In genomic region chr7:151729521-151729921, GRCh38 we compare ENCODE assay signal across 13 cellular contexts.
DNase-seq lines count a peak whose midpoint lies in the region; ATAC-seq and TF ChIP-seq lines count a peak whose summit lies in the region.
"Had no signal": no experiment of that assay in that cellular context is flagged by ENCODE, and none has a peak within 500 bp of the region (broad histone marks: within the 10 kb centered on the region; RNA-seq: fewer than 3 reads in every experiment).

No MANE protein-coding gene starts in this region.

- H4K91ac ChIP-seq in IMR-90 (ENCODE audit: insufficient read depth, low read depth, low read length) = no peak overlapping the region; the same call in 1 of the 2 replicates
- H4K91ac ChIP-seq in trophoblast cell (ENCODE audit: low read depth, low read length) = no peak overlapping the region

- H3K27me3 ChIP-seq in heart left ventricle (no peaks in the 10 kb centered on the region), IMR-90 (ENCODE audit: control insufficient read depth, insufficient read depth, low read length) (no peaks in the 10 kb centered on the region), right cardiac atrium (ENCODE audit: control insufficient read depth, insufficient read depth) (no peaks in the 10 kb centered on the region), trophoblast cell (ENCODE audit: insufficient read depth, low read length) (no peaks in the 10 kb centered on the region)

- no peak overlapping the region for H3K18ac ChIP-seq in IMR-90 (ENCODE audit: low read depth, low read length)
- H3K18ac ChIP-seq in trophoblast cell (ENCODE audit: low read length) = no peak overlapping the region

- peaks cover 17% of the 10 kb centered on the region for H3K9me1 ChIP-seq in IMR-90 (ENCODE audit: insufficient read depth, low read length)

- CTCF ChIA-PET in IMR-90 (lab: Yijun Ruan, JAX) = no interaction called here

- WGBS in heart left ventricle, 4 donors = 62 to 80% (median 78%) methylated on average over 14 to 15 of the region's 15 CpGs
- WGBS in IMR-90 (ENCODE audit: extremely low coverage in 2 of 2, insufficient read length in 1 of 2), 2 experiments = 90% methylated on average over 5 of the region's 15 CpGs; no CpG with 5 or more reads in 1 of the 2 experiments
- WGBS in right cardiac atrium = 67% methylated on average over 15 of the region's 15 CpGs
- no CpG with 5 or more reads among the region's 15 CpGs for WGBS in trophoblast cell (ENCODE audit: extremely low coverage, insufficient coverage, insufficient read length)

- H2BK120ac ChIP-seq in IMR-90 (ENCODE audit: low read depth, low read length) (peak overlapping the region; percentile 66), trophoblast cell (ENCODE audit: insufficient read depth, low read length, poor library complexity) (no peak overlapping the region)

- peak overlapping the region; percentile 25 for H2AFZ ChIP-seq in IMR-90 (replicated peaks; ENCODE audit: low read length, poor library complexity)
- H2AFZ ChIP-seq in trophoblast cell (ENCODE audit: insufficient read depth, low read length, poor library complexity) = no peak overlapping the region

- peak overlapping the region; percentile 70 for H2BK12ac ChIP-seq in trophoblast cell (ENCODE audit: low read length)

- H3K79me1 ChIP-seq in IMR-90 (ENCODE audit: low read depth in 1 of 2, low read length in 2 of 2) (peaks cover 0 to 20% of the 10 kb centered on the region in 2 experiments; a peak in 1 of 4 replicates), trophoblast cell (ENCODE audit: low read length) (peaks cover 15% of the 10 kb centered on the region)

- ATAC-seq in heart left ventricle (no peak), IMR-90 (ENCODE audit: low read depth) (no peak), right cardiac atrium (no peak)
- ATAC-seq: HCT116 had no signal

- peaks cover 0 to 67% (median 29%) of the 10 kb centered on the region in 12 donors for H3K4me1 ChIP-seq in heart left ventricle
- peaks cover 15% of the 10 kb centered on the region for H3K4me1 ChIP-seq in IMR-90 (ENCODE audit: control insufficient read depth, insufficient read depth, low read length)
- H3K4me1 ChIP-seq in right cardiac atrium (ENCODE audit: control insufficient read depth, insufficient read depth, low read length) = peaks cover 7% of the 10 kb centered on the region
- peaks cover 10 to 23% of the 10 kb centered on the region in 2 experiments for H3K4me1 ChIP-seq in trophoblast cell (ENCODE audit: control insufficient read depth in 1 of 2, insufficient read depth in 2 of 2, low read length in 2 of 2)

- TF ChIP-seq CTCF in heart left ventricle (IDR thresholded peaks at IDR 0.05) (no peak), IMR-90 (conservative IDR thresholded peaks at IDR 0.05; ENCODE audit: low read depth, low read length) (no peak)

- H2AK9ac ChIP-seq in IMR-90 (replicated peaks; ENCODE audit: low read depth, low read length, poor library complexity) = no peak overlapping the region

- H2AK5ac ChIP-seq in IMR-90 (ENCODE audit: low read depth, low read length) = peak overlapping the region; percentile 84
- peak overlapping the region; percentile 71 for H2AK5ac ChIP-seq in trophoblast cell (ENCODE audit: low read length)

- H3K27ac ChIP-seq in heart left ventricle = peak overlapping the region in 7 of 12 donors; percentile 24 to 97 (median 59)
- no peak overlapping the region for H3K27ac ChIP-seq in IMR-90 (ENCODE audit: insufficient read depth, low read length)
- H3K27ac ChIP-seq in right cardiac atrium (ENCODE audit: low read length) = peak overlapping the region; percentile 87
- no peak overlapping the region for H3K27ac ChIP-seq in trophoblast cell (ENCODE audit: low read depth, low read length)

- no peak for DNase-seq in heart left ventricle
- no peak for DNase-seq in cardiac septum (ENCODE audit: low spot score)
- no peak for DNase-seq in IMR-90
- DNase-seq in right cardiac atrium = no peak
- DNase-seq in trophoblast cell = no peak
- DNase-seq in NCI-H2107 treated with DMSO at 0.1 percent for 48 hours (lab: John Stamatoyannopoulos, UW; ENCODE audit: unreplicated experiment) = no peak
- no peak for DNase-seq in OCI-M1 (lab: John Stamatoyannopoulos, UW)
- DNase-seq: ACHN; C1 segment of cervical spinal cord; Calu3; CD4-positive, alpha-beta T cell; DMS 273 treated with DMSO at 0.1 percent for 48 hours had no signal

- POLR2A ChIA-PET in IMR-90 (lab: Charles Lee; ENCODE audit: unreplicated experiment) = no interaction called here

- H3K14ac ChIP-seq in IMR-90 (replicated peaks; ENCODE audit: low read depth, low read length) = no peak overlapping the region
- no peak overlapping the region for H3K14ac ChIP-seq in trophoblast cell (ENCODE audit: low read length)

- H3K4me2 ChIP-seq in IMR-90 (ENCODE audit: low read depth, low read length) (no peak overlapping the region), trophoblast cell (ENCODE audit: low read length) (no peak overlapping the region)

- no peak overlapping the region for H4K5ac ChIP-seq in IMR-90 (ENCODE audit: low read depth, low read length)

- no TSS peak for BruUV-seq in IMR-90 (replicated peaks; lab: Mats Ljungman, UMichigan)

- H3K9me3 ChIP-seq in heart left ventricle (no peaks in the 10 kb centered on the region), IMR-90 (ENCODE audit: control insufficient read depth, insufficient read depth, low read length) (no peaks in the 10 kb centered on the region), right cardiac atrium (ENCODE audit: control insufficient read depth, low read length) (no peaks in the 10 kb centered on the region), trophoblast cell (ENCODE audit: insufficient read depth, low read depth, low read length) (no peaks in the 10 kb centered on the region)

- H3K79me2 ChIP-seq in trophoblast cell (ENCODE audit: control insufficient read depth, insufficient read depth, low read length, poor library complexity) = peaks cover 3% of the 10 kb centered on the region

- H2BK15ac ChIP-seq in IMR-90 (ENCODE audit: low read depth, low read length) = peak overlapping the region; percentile 77; the same call in 1 of the 3 replicates

- no peak overlapping the region for H4K8ac ChIP-seq in IMR-90 (ENCODE audit: low read depth in 2 of 2, low read length in 2 of 2)
- no peak overlapping the region for H4K8ac ChIP-seq in trophoblast cell (ENCODE audit: low read depth, low read length)

- intact Hi-C loops in heart left ventricle (cut with DNase I) (no loop called here), cardiac septum (cut with DNase I) (no loop called here), IMR-90 (cut with micrococcal nuclease) (no loop called here), right cardiac atrium (cut with DNase I) (no loop called here)

- no peak overlapping the region for H4K12ac ChIP-seq in trophoblast cell (ENCODE audit: low read depth, low read length)

- dilution Hi-C loops in IMR-90 (cut with HindIII; ENCODE audit: low sequenced_read_pairs, unreplicated experiment) = no loop called here

- H3K56ac ChIP-seq in IMR-90 (ENCODE audit: extremely low read depth, insufficient read depth, low read length) = no peak overlapping the region

- H4K20me1 ChIP-seq in IMR-90 (ENCODE audit: insufficient read depth, low read length) = no peaks in the 10 kb centered on the region

- H3K4me3 ChIP-seq in heart left ventricle = no peak overlapping the region
- no peak overlapping the region for H3K4me3 ChIP-seq in IMR-90 (ENCODE audit: insufficient read depth, low read depth, low read length)
- no peak overlapping the region for H3K4me3 ChIP-seq in right cardiac atrium (ENCODE audit: low read length)
- H3K4me3 ChIP-seq in trophoblast cell (ENCODE audit: low read depth, low read length) = no peak overlapping the region

- no peaks in the 10 kb centered on the region for H3K36me3 ChIP-seq in heart left ventricle
- H3K36me3 ChIP-seq in IMR-90 (ENCODE audit: control insufficient read depth, insufficient read depth, low read length) = no peaks in the 10 kb centered on the region
- no peaks in the 10 kb centered on the region for H3K36me3 ChIP-seq in trophoblast cell (ENCODE audit: control insufficient read depth in 1 of 2, insufficient read depth in 2 of 2, low read length in 2 of 2)

- in situ Hi-C loops in IMR-90 (cut with MboI; ENCODE audit: low sequenced_read_pairs) = no loop called here

- H3K4ac ChIP-seq in IMR-90 (ENCODE audit: low read depth, low read length) = peak overlapping the region; percentile 58; the same call in 1 of the 2 replicates
- H3K4ac ChIP-seq in trophoblast cell (ENCODE audit: low read depth, low read length) = no peak overlapping the region

- TF ChIP-seq POLR2A in heart left ventricle (IDR thresholded peaks at IDR 0.05) (no peak), IMR-90 (IDR thresholded peaks at IDR 0.05; ENCODE audit: low read depth, low read length) (no peak)

- H3K23ac ChIP-seq in IMR-90 (ENCODE audit: low read depth, low read length) (no peak overlapping the region), trophoblast cell (ENCODE audit: low read length) (no peak overlapping the region)

- TF ChIP-seq RAD21 in IMR-90 (IDR thresholded peaks at IDR 0.05; ENCODE audit: low read length) = no peak

- H2BK5ac ChIP-seq in IMR-90 (ENCODE audit: low read depth, low read length, poor library complexity, severe bottlenecking) (no peak overlapping the region), trophoblast cell (ENCODE audit: low read depth, low read length, poor library complexity) (no peak overlapping the region)

- no peak overlapping the region for H3K9ac ChIP-seq in IMR-90 (ENCODE audit: low read depth, low read length)
- no peak overlapping the region for H3K9ac ChIP-seq in trophoblast cell (ENCODE audit: low read length)

- H2BK20ac ChIP-seq in IMR-90 (ENCODE audit: low read depth, low read length) = no peak overlapping the region

TF ChIP-seq in IMR-90, 13 proteins besides CTCF, POLR2A, EP300 and RAD21 (continues in another document):
- TF ChIP-seq MAFK (IDR thresholded peaks at IDR 0.05; ENCODE audit: low read depth, low read length) (no peak), FOS (IDR thresholded peaks at IDR 0.05; ENCODE audit: low read depth, low read length) (no peak), NFE2L2 (IDR thresholded peaks at IDR 0.05; ENCODE audit: low read depth, low read length) (no peak), MAZ (IDR thresholded peaks at IDR 0.05; ENCODE audit: borderline replicate concordance, low read depth, low read length) (no peak), MXI1 (IDR thresholded peaks at IDR 0.05; ENCODE audit: borderline replicate concordance, low read depth, low read length) (no peak), CHD1 (IDR thresholded peaks at IDR 0.05; ENCODE audit: low read depth, low read length) (no peak), USF2 (IDR thresholded peaks at IDR 0.05; ENCODE audit: low read depth, low read length) (no peak)

Comparison
In these comparisons a context has a peak if more than half of its experiments do, and no peak if none do; other contexts are left out.
1. H3K27ac ChIP-seq: peak in heart left ventricle (7 of 12) and right cardiac atrium (single experiment); none in IMR-90 (single experiment) and trophoblast cell (single experiment).